In genomic region chr4:121656269-121656641, GRCh38 we compare ENCODE assay signal across 8 cellular contexts. TPM values are rescaled to one million over a fixed set of nuclear protein-coding genes. Genes with fewer than 3 reads are reported as not detected.
DNase-seq lines count a peak whose midpoint lies in the region; ATAC-seq and TF ChIP-seq lines count a peak whose summit lies in the region.

No MANE protein-coding gene starts in this region.

- 27% methylated on average over 5 of the region's 5 CpGs for WGBS in right lobe of liver (ENCODE audit: insufficient coverage, low coverage, low lambda C conversion rate, missing lambda C conversion rate)

- H3K9me3 ChIP-seq in NT2/D1 (ENCODE audit: insufficient read depth, low read length) = no peaks in the 10 kb centered on the region
- no peaks in the 10 kb centered on the region for H3K9me3 ChIP-seq in right lobe of liver
- H3K9me3 ChIP-seq in uterus = no peaks in the 10 kb centered on the region

- no peak overlapping the region for H3K4me3 ChIP-seq in NT2/D1 (ENCODE audit: insufficient read length, low read depth)
- no peak overlapping the region for H3K4me3 ChIP-seq in cardiac fibroblast (replicated peaks in 1 of 2; ENCODE audit: low read depth in 2 of 2, low read length in 2 of 2)
- H3K4me3 ChIP-seq in right lobe of liver = no peak overlapping the region
- H3K4me3 ChIP-seq in uterus = no peak overlapping the region

- peak; percentile 28 to 37 for DNase-seq in activated T-cell treated with anti-CD3 and anti-CD28 coated beads, Interleukin-2, amount 50 U/mL, for 48 hours
- no peak for DNase-seq in activated T-cell treated with anti-CD3 and anti-CD28 coated beads for 4 hours
- DNase-seq in NT2/D1 (ENCODE audit: low read depth, low spot score) = peak; percentile 48
- peak; percentile 86 to 90 for DNase-seq in cardiac fibroblast (ENCODE audit: low read depth in 2 of 2)
- no peak for DNase-seq in right lobe of liver
- peak; percentile 27 to 29 for DNase-seq in uterus

- no peaks in the 10 kb centered on the region for H3K27me3 ChIP-seq in NT2/D1 (ENCODE audit: insufficient read depth, insufficient read length)
- no peaks in the 10 kb centered on the region for H3K27me3 ChIP-seq in right lobe of liver
- H3K27me3 ChIP-seq in uterus = no peaks in the 10 kb centered on the region

- TF ChIP-seq POLR2A in right lobe of liver (IDR thresholded peaks at IDR 0.05) = no peak
- no peak for TF ChIP-seq POLR2A in uterus (IDR thresholded peaks at IDR 0.05)

- no peaks in the 10 kb centered on the region for H3K36me3 ChIP-seq in NT2/D1 (ENCODE audit: insufficient read depth, insufficient read length, low read length)
- H3K36me3 ChIP-seq in right lobe of liver = no peaks in the 10 kb centered on the region
- no peaks in the 10 kb centered on the region for H3K36me3 ChIP-seq in uterus

- H3K27ac ChIP-seq in right lobe of liver = no peak overlapping the region
- no peak overlapping the region for H3K27ac ChIP-seq in uterus

- ATAC-seq in HG03045 (IDR thresholded peaks at IDR 0.05; ENCODE audit: unreplicated experiment) = peak; percentile 46
- peak; percentile 38 to 76 (median 65) for ATAC-seq in right lobe of liver
- no peak for ATAC-seq in GM21360 (IDR thresholded peaks at IDR 0.05; ENCODE audit: unreplicated experiment)

- H3K9ac ChIP-seq in NT2/D1 (ENCODE audit: insufficient read length, low read depth) = no peak overlapping the region

- TF ChIP-seq CTCF in cardiac fibroblast (IDR thresholded peaks at IDR 0.05; ENCODE audit: low read depth, low read length) (peak; percentile 53), right lobe of liver (IDR thresholded peaks at IDR 0.05) (peak in 2 of 4 donors; percentile 17 to 21), uterus (IDR thresholded peaks at IDR 0.05) (peak in 2 of 4 experiments; percentile 5 to 32)

- no peaks in the 10 kb centered on the region for H3K4me1 ChIP-seq in NT2/D1 (ENCODE audit: insufficient read depth, insufficient read length)
- H3K4me1 ChIP-seq in right lobe of liver = no peaks in the 10 kb centered on the region
- no peaks in the 10 kb centered on the region for H3K4me1 ChIP-seq in uterus

- intact Hi-C loops in right lobe of liver (cut with DNase I) = no loop called here
- intact Hi-C loops in uterus (cut with DNase I; ENCODE audit: low total_unique reads) = no loop called here

RNA-seq across cellular contexts. Expression of gene ANXA5, which starts 40.5 kb away (rescaled TPM):
- total RNA-seq in right lobe of liver (100 to 1,000 TPM in 3 of 6 experiments, 10 to 100 TPM in 3; 52.2 to 216 (median 97.8) TPM), uterus (100 to 1,000 TPM; 255 to 353 (median 316) TPM)

Comparison
In these comparisons a context has a peak if more than half of its experiments do, and no peak if none do; other contexts are left out.
1. DNase-seq: peak in activated T-cell treated with anti-CD3 and anti-CD28 coated beads, Interleukin-2, amount 50 U/mL, for 48 hours (2 of 2), NT2/D1 (single experiment), cardiac fibroblast (2 of 2) and uterus (2 of 2); none in activated T-cell treated with anti-CD3 and anti-CD28 coated beads for 4 hours (single experiment) and right lobe of liver (0 of 3).